Comparison of ENCODE assay signal across 8 cellular contexts in genomic region chr16:19294156-19294649, GRCh38. TPM values are rescaled to one million over a fixed set of nuclear protein-coding genes. Genes with fewer than 3 reads are reported as not detected.
DNase-seq lines count a peak whose midpoint lies in the region; ATAC-seq, FAIRE-seq and TF ChIP-seq lines count a peak whose summit lies in the region.

No MANE protein-coding gene starts in this region.

- TF ChIP-seq CTCF in HEK293 (tag by site-specific recombination; IDR thresholded peaks at IDR 0.05) (no peak), OCI-LY3 (IDR thresholded peaks at IDR 0.05; ENCODE audit: low read depth, low read length) (no peak), left ventricle myocardium inferior (IDR thresholded peaks at IDR 0.05; ENCODE audit: borderline replicate concordance) (no peak), D721Med (IDR thresholded peaks at IDR 0.05; ENCODE audit: insufficient read depth, missing control alignments) (no peak), ovary (IDR thresholded peaks at IDR 0.05) (no peak)

- H3K79me2 ChIP-seq in OCI-LY3 (ENCODE audit: low read length), result no peaks in the 10 kb centered on the region

- H3K4me1 ChIP-seq in HEK293 (ENCODE audit: control insufficient read depth, insufficient read depth, low read length) (no peaks in the 10 kb centered on the region), OCI-LY3 (ENCODE audit: low read length) (peaks cover 47% of the 10 kb centered on the region), left ventricle myocardium inferior (no peaks in the 10 kb centered on the region), ovary (ENCODE audit: insufficient read depth) (no peaks in the 10 kb centered on the region)

- intact Hi-C loops in left ventricle myocardium inferior (cut with micrococcal nuclease), result no loop called here
- intact Hi-C loops in ovary (cut with DNase I), result no loop called here

- no peak overlapping the region for H3K27ac ChIP-seq in HEK293 (ENCODE audit: extremely low read depth, low read depth, low read length)
- H3K27ac ChIP-seq in OCI-LY3 (ENCODE audit: low read length), result peak overlapping the region; percentile 86
- H3K27ac ChIP-seq in left ventricle myocardium inferior (replicated peaks), result peak overlapping the region; percentile 5
- no peak overlapping the region for H3K27ac ChIP-seq in ovary

- ATAC-seq in GM18868 (IDR thresholded peaks at IDR 0.05; ENCODE audit: unreplicated experiment), result peak; percentile 89
- ATAC-seq in stimulated activated naive B cell treated with anti-CD40 and anti-IgM and Interleukin-4, amounts not matched to agents 10 μg/mL and 1 μg/mL and 100 μg/mL, for 72 hours (replicated peaks), result peak; percentile 97

- H4K20me1 ChIP-seq in OCI-LY3 (ENCODE audit: insufficient read depth, low read length), result no peaks in the 10 kb centered on the region

- CTCF ChIA-PET in HEK293 (lab: Yijun Ruan, JAX), result no interaction called here

- WGBS in ovary, 3 donors, result 3 to 8% (median 5%) methylated on average over 5 of the region's 5 CpGs

- peaks cover 5 to 11% of the 10 kb centered on the region in 2 donors for H3K27me3 Mint-ChIP-seq in stimulated activated naive B cell treated with anti-CD40 and anti-IgM and Interleukin-4, amounts not matched to agents 10 μg/mL and 1 μg/mL and 100 μg/mL, for 72 hours

- no peak for TF ChIP-seq EP300 in ovary (IDR thresholded peaks at IDR 0.05)

- H3K9ac ChIP-seq in OCI-LY3 (ENCODE audit: low read length), result peak overlapping the region; percentile 52

- H3K27me3 ChIP-seq in OCI-LY3 (ENCODE audit: low read depth, low read length), result no peaks in the 10 kb centered on the region
- peaks cover 27% of the 10 kb centered on the region for H3K27me3 ChIP-seq in left ventricle myocardium inferior (ENCODE audit: low read depth)
- H3K27me3 ChIP-seq in ovary, result no peaks in the 10 kb centered on the region

- peak overlapping the region; percentile 96 for H3K27ac Mint-ChIP-seq in stimulated activated naive B cell treated with anti-CD40 and anti-IgM and Interleukin-4, amounts not matched to agents 10 μg/mL and 1 μg/mL and 100 μg/mL, for 72 hours

- H3K9me3 Mint-ChIP-seq in stimulated activated naive B cell treated with anti-CD40 and anti-IgM and Interleukin-4, amounts not matched to agents 10 μg/mL and 1 μg/mL and 100 μg/mL, for 72 hours, result peaks cover 2 to 7% of the 10 kb centered on the region in 2 donors

- peaks cover 5 to 12% of the 10 kb centered on the region in 2 donors for H3K36me3 Mint-ChIP-seq in stimulated activated naive B cell treated with anti-CD40 and anti-IgM and Interleukin-4, amounts not matched to agents 10 μg/mL and 1 μg/mL and 100 μg/mL, for 72 hours

- H3K9me3 ChIP-seq in HEK293 (ENCODE audit: control insufficient read depth, insufficient read depth, low read depth, low read length) (no peaks in the 10 kb centered on the region), OCI-LY3 (ENCODE audit: insufficient read depth, low read length) (no peaks in the 10 kb centered on the region), left ventricle myocardium inferior (replicated peaks) (no peaks in the 10 kb centered on the region), ovary (no peaks in the 10 kb centered on the region)

- H2AFZ ChIP-seq in OCI-LY3 (ENCODE audit: low read depth, low read length), result no peak overlapping the region

- H3K4me3 Mint-ChIP-seq in stimulated activated naive B cell treated with anti-CD40 and anti-IgM and Interleukin-4, amounts not matched to agents 10 μg/mL and 1 μg/mL and 100 μg/mL, for 72 hours, result peak overlapping the region; percentile 12 to 41

- TF ChIP-seq POLR2A in ovary (IDR thresholded peaks at IDR 0.05), result no peak

- H3K4me3 ChIP-seq in HEK293 (ENCODE audit: low read depth, low read length) (no peak overlapping the region), OCI-LY3 (ENCODE audit: low read length) (peak overlapping the region; percentile 12), left ventricle myocardium inferior (no peak overlapping the region), ovary (no peak overlapping the region)

- H3K4me1 Mint-ChIP-seq in stimulated activated naive B cell treated with anti-CD40 and anti-IgM and Interleukin-4, amounts not matched to agents 10 μg/mL and 1 μg/mL and 100 μg/mL, for 72 hours, result peaks cover 43 to 65% of the 10 kb centered on the region in 2 donors

- H3K36me3 ChIP-seq in HEK293 (ENCODE audit: control insufficient read depth in 2 of 2, insufficient read depth in 1 of 2, low read length in 2 of 2) (no peaks in the 10 kb centered on the region), OCI-LY3 (replicated peaks; ENCODE audit: low read depth, low read length) (no peaks in the 10 kb centered on the region), left ventricle myocardium inferior (no peaks in the 10 kb centered on the region), ovary (no peaks in the 10 kb centered on the region)

- no peak for FAIRE-seq in D721Med (lab: Jason Lieb, UNC)

- H3K4me2 ChIP-seq in OCI-LY3 (ENCODE audit: low read length), result peak overlapping the region; percentile 33

- DNase-seq in left ventricle myocardium inferior (peak; percentile 46), cortex of kidney (lab: John Stamatoyannopoulos, UW) (no peak), D721Med (ENCODE audit: insufficient read length, low spot score) (no peak), ovary (no peak)
- peak; percentile 92 for DNase-seq in stimulated activated naive B cell treated with anti-CD40 and anti-IgM and Interleukin-4, amounts not matched to agents 10 μg/mL and 1 μg/mL and 100 μg/mL, for 72 hours

- POLR2A ChIA-PET in HEK293 (lab: Yijun Ruan, JAX), result no interaction called here

TF ChIP-seq in HEK293, 187 proteins besides CTCF, POLR2A, EP300 and RAD21:
- TF ChIP-seq EGR2 (tag by site-specific recombination; IDR thresholded peaks at IDR 0.05; ENCODE audit: low read depth) (peak; percentile 81), ZBTB48 (tag by site-specific recombination; IDR thresholded peaks at IDR 0.05) (peak; percentile 51; the same call in 1 of the 2 replicates), ZNF610 (tag by site-specific recombination; IDR thresholded peaks at IDR 0.05; ENCODE audit: borderline replicate concordance) (no peak), SETDB1 (IDR thresholded peaks at IDR 0.05; ENCODE audit: insufficient read length, low read length) (no peak), ZFHX2 (tag by site-specific recombination; conservative IDR thresholded peaks at IDR 0.05) (peak; percentile 77)

RNA-seq across cellular contexts. Expression of gene CLEC19A, which starts 8.7 kb away (rescaled TPM):
- total RNA-seq in left ventricle myocardium inferior, result not detected
- total RNA-seq in ovary, result not detected
- polyA plus RNA-seq in ovary, result not detected

Comparison
In these comparisons a context has a peak if more than half of its experiments do, and no peak if none do; other contexts are left out.
1. H3K27ac ChIP-seq: peak in OCI-LY3 (single experiment) and left ventricle myocardium inferior (single experiment); none in HEK293 (single experiment) and ovary (0 of 2).
2. DNase-seq: peak in left ventricle myocardium inferior (single experiment) and stimulated activated naive B cell treated with anti-CD40 and anti-IgM and Interleukin-4, amounts not matched to agents 10 μg/mL and 1 μg/mL and 100 μg/mL, for 72 hours (single experiment); none in cortex of kidney (single experiment), D721Med (single experiment) and ovary (0 of 5).